Comparison of ENCODE assay signal across 10 cellular contexts in genomic region chr14:75077794-75078193, GRCh38. TPM values are rescaled to one million over a fixed set of nuclear protein-coding genes. Genes with fewer than 3 reads are reported as not detected.
DNase-seq lines count a peak whose midpoint lies in the region; ATAC-seq and TF ChIP-seq lines count a peak whose summit lies in the region.
"Had no signal": no experiment of that assay in that cellular context is flagged by ENCODE, and none has a peak within 500 bp of the region (broad histone marks: within the 10 kb centered on the region; RNA-seq: fewer than 3 reads in every experiment).

No MANE protein-coding gene starts in this region.

- POLR2A ChIA-PET in activated CD8-positive, alpha-beta T cell treated with anti-CD3 and anti-CD28 coated beads for 36 hours (lab: Charles Lee) = no interaction called here

- CTCF ChIA-PET in activated CD8-positive, alpha-beta T cell treated with anti-CD3 and anti-CD28 coated beads for 36 hours (lab: Charles Lee) = interaction anchor here (1.2 to 3.3 kb wide), 2 partner anchors 10 to 132 kb away, joined by 3 to 11 read pairs; no protein-coding TSS in a partner anchor

- ATAC-seq in stimulated activated effector memory CD8-positive, alpha-beta T cell treated with anti-CD3 and anti-CD28 coated beads, Interleukin-12 subunit alpha, Interleukin-12 subunit beta, amount 100 ng/mL, for 72 hours = no peak
- ATAC-seq in activated CD8-positive, alpha-beta T cell treated with anti-CD3 and anti-CD28 coated beads for 36 hours = no peak
- ATAC-seq in GM19455 (IDR thresholded peaks at IDR 0.05; ENCODE audit: unreplicated experiment) (no peak), GM18502 (IDR thresholded peaks at IDR 0.05; ENCODE audit: poor library complexity, unreplicated experiment) (no peak)

- intact Hi-C loops in activated CD8-positive, alpha-beta T cell treated with anti-CD3 and anti-CD28 coated beads for 36 hours (cut with micrococcal nuclease) = no loop called here

- no peaks in the 10 kb centered on the region for H3K27me3 Mint-ChIP-seq in activated CD8-positive, alpha-beta T cell treated with anti-CD3 and anti-CD28 coated beads for 36 hours

- H3K36me3 Mint-ChIP-seq in stimulated activated effector memory CD8-positive, alpha-beta T cell treated with anti-CD3 and anti-CD28 coated beads, Interleukin-12 subunit alpha, Interleukin-12 subunit beta, amount 100 ng/mL, for 72 hours = no peaks in the 10 kb centered on the region
- H3K36me3 Mint-ChIP-seq in activated CD8-positive, alpha-beta T cell treated with anti-CD3 and anti-CD28 coated beads for 36 hours (ENCODE audit: low read depth) = peaks cover 13% of the 10 kb centered on the region

- no peaks in the 10 kb centered on the region for H3K9me3 Mint-ChIP-seq in stimulated activated effector memory CD8-positive, alpha-beta T cell treated with anti-CD3 and anti-CD28 coated beads, Interleukin-12 subunit alpha, Interleukin-12 subunit beta, amount 100 ng/mL, for 72 hours
- H3K9me3 Mint-ChIP-seq in activated CD8-positive, alpha-beta T cell treated with anti-CD3 and anti-CD28 coated beads for 36 hours = no peaks in the 10 kb centered on the region

- TF ChIP-seq CTCF in activated CD8-positive, alpha-beta T cell treated with anti-CD3 and anti-CD28 coated beads for 36 hours (IDR thresholded peaks at IDR 0.05) = no peak

- no peaks in the 10 kb centered on the region for H3K4me1 Mint-ChIP-seq in stimulated activated effector memory CD8-positive, alpha-beta T cell treated with anti-CD3 and anti-CD28 coated beads, Interleukin-12 subunit alpha, Interleukin-12 subunit beta, amount 100 ng/mL, for 72 hours
- H3K4me1 Mint-ChIP-seq in activated CD8-positive, alpha-beta T cell treated with anti-CD3 and anti-CD28 coated beads for 36 hours (ENCODE audit: low read depth) = no peaks in the 10 kb centered on the region

- DNase-seq in NCI-H2107 treated with DMSO at 0.1 percent for 48 hours (lab: John Stamatoyannopoulos, UW; ENCODE audit: unreplicated experiment) = peak; percentile 21
- no peak for DNase-seq in NCI-H2107 (lab: John Stamatoyannopoulos, UW)
- peak; percentile 51 for DNase-seq in NCI-H69 (lab: John Stamatoyannopoulos, UW)
- peak; percentile 62 for DNase-seq in islet precursor cell
- no peak for DNase-seq in stimulated activated effector memory CD8-positive, alpha-beta T cell treated with anti-CD3 and anti-CD28 coated beads, Interleukin-12 subunit alpha, Interleukin-12 subunit beta, amount 100 ng/mL, for 72 hours (ENCODE audit: low spot score in 2 of 2)
- no peak for DNase-seq in activated CD8-positive, alpha-beta T cell treated with anti-CD3 and anti-CD28 coated beads for 36 hours
- DNase-seq: NCI-H1930, NCI-H510A treated with DMSO at 0.1 percent for 48 hours had no signal

- H3K4me3 Mint-ChIP-seq in stimulated activated effector memory CD8-positive, alpha-beta T cell treated with anti-CD3 and anti-CD28 coated beads, Interleukin-12 subunit alpha, Interleukin-12 subunit beta, amount 100 ng/mL, for 72 hours = no peak overlapping the region
- no peak overlapping the region for H3K4me3 Mint-ChIP-seq in activated CD8-positive, alpha-beta T cell treated with anti-CD3 and anti-CD28 coated beads for 36 hours

- H3K27ac Mint-ChIP-seq in stimulated activated effector memory CD8-positive, alpha-beta T cell treated with anti-CD3 and anti-CD28 coated beads, Interleukin-12 subunit alpha, Interleukin-12 subunit beta, amount 100 ng/mL, for 72 hours = peak overlapping the region; percentile 34
- no peak overlapping the region for H3K27ac Mint-ChIP-seq in activated CD8-positive, alpha-beta T cell treated with anti-CD3 and anti-CD28 coated beads for 36 hours

RNA-seq across cellular contexts. Expression of gene ZC2HC1C, which starts 8.4 kb away (rescaled TPM):
- total RNA-seq in activated CD8-positive, alpha-beta T cell treated with anti-CD3 and anti-CD28 coated beads for 36 hours = under 1 TPM; 0.41 to 0.45 TPM

RNA-seq across cellular contexts. Expression of gene ACYP1, which starts 14.0 kb away (rescaled TPM):
- total RNA-seq in activated CD8-positive, alpha-beta T cell treated with anti-CD3 and anti-CD28 coated beads for 36 hours = 10 to 100 TPM; 33.9 to 38.6 TPM

RNA-seq across cellular contexts. Expression of gene MLH3, which starts 26.5 kb away (rescaled TPM):
- 10 to 100 TPM; 26.8 to 29.0 TPM for total RNA-seq in activated CD8-positive, alpha-beta T cell treated with anti-CD3 and anti-CD28 coated beads for 36 hours

RNA-seq across cellular contexts. Expression of gene NEK9, which starts 49.1 kb away (rescaled TPM):
- total RNA-seq in activated CD8-positive, alpha-beta T cell treated with anti-CD3 and anti-CD28 coated beads for 36 hours = 10 to 100 TPM; 54.9 to 59.5 TPM

Comparison
In these comparisons a context has a peak if more than half of its experiments do, and no peak if none do; other contexts are left out.
1. DNase-seq: peak in NCI-H2107 treated with DMSO at 0.1 percent for 48 hours (single experiment), NCI-H69 (single experiment) and islet precursor cell (single experiment); none in NCI-H2107 (single experiment), stimulated activated effector memory CD8-positive, alpha-beta T cell treated with anti-CD3 and anti-CD28 coated beads, Interleukin-12 subunit alpha, Interleukin-12 subunit beta, amount 100 ng/mL, for 72 hours (0 of 2) and activated CD8-positive, alpha-beta T cell treated with anti-CD3 and anti-CD28 coated beads for 36 hours (single experiment).